Comparison of ENCODE assay signal across 23 cellular contexts in the genomic region with DNA sequence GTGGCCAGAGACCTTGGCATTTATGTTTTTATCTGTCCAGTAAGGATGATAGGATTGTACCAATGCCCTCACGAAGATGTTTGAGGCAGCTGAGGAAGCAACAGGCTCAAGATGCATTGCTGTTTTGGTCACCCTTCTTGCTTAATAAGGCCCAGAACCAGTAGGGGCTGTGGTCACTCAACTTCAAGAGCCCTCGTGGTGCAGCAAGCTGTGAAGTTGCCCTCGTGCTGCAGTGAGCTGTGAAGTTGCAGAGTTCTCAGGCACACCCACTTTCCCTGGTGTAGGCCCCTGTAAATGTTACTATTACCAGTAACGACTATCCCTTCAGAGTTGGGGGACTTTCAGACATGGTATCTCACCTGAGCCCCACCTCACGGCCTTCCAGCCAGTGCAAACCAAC.
DNase-seq lines count a peak whose midpoint lies in the region; ATAC-seq and TF ChIP-seq lines count a peak whose summit lies in the region.
"Had no signal": no experiment of that assay in that cellular context is flagged by ENCODE, and none has a peak within 500 bp of the region (broad histone marks: within the 10 kb centered on the region; RNA-seq: fewer than 3 reads in every experiment).

No MANE protein-coding gene starts in this region.

- no peak for TF ChIP-seq POLR2A in right lobe of liver (IDR thresholded peaks at IDR 0.05)

- H2AK5ac ChIP-seq in mesendoderm (ENCODE audit: low read length): peak overlapping the region; percentile 34
- peak overlapping the region; percentile 98 for H2AK5ac ChIP-seq in trophoblast cell (ENCODE audit: low read length)

- H3K9me3 ChIP-seq in trophoblast cell (ENCODE audit: insufficient read depth, low read depth, low read length) (no peaks in the 10 kb centered on the region), right lobe of liver (no peaks in the 10 kb centered on the region)
- H3K9me3 ChIP-seq: A549, BE2C had no signal

- H3K4ac ChIP-seq in mesendoderm (ENCODE audit: low read depth, low read length) (no peak overlapping the region), trophoblast cell (ENCODE audit: low read depth, low read length) (peak overlapping the region; percentile 93)

- H3K27me3 ChIP-seq in mesendoderm (ENCODE audit: insufficient read depth, low read length, poor library complexity) (no peaks in the 10 kb centered on the region), trophoblast cell (ENCODE audit: insufficient read depth, low read length) (no peaks in the 10 kb centered on the region), right lobe of liver (no peaks in the 10 kb centered on the region)
- H3K27me3 ChIP-seq: BE2C; BLaER1 treated with 17β-estradiol and CSF1 and Interleukin-3, amounts not matched to agents 10 nM and 100 nM had no signal

- peak overlapping the region; percentile 95 for H3K14ac ChIP-seq in trophoblast cell (ENCODE audit: low read length)

- H3K4me3 ChIP-seq in mesendoderm (ENCODE audit: low read length) (no peak overlapping the region), trophoblast cell (ENCODE audit: low read depth, low read length) (no peak overlapping the region), right lobe of liver (no peak overlapping the region)
- H3K4me3 ChIP-seq: A549; BLaER1 treated with 17β-estradiol and CSF1 and Interleukin-3, amounts not matched to agents 10 nM and 100 nM; GM12878 had no signal

- H3K36me3 ChIP-seq in mesendoderm (ENCODE audit: control insufficient read depth, insufficient read depth, low read length) (no peaks in the 10 kb centered on the region), trophoblast cell (ENCODE audit: control insufficient read depth in 1 of 2, insufficient read depth in 2 of 2, low read length in 2 of 2) (peaks cover 0 to 3% of the 10 kb centered on the region in 2 experiments), right lobe of liver (no peaks in the 10 kb centered on the region)
- H3K36me3 ChIP-seq: BE2C; BLaER1 treated with 17β-estradiol and CSF1 and Interleukin-3, amounts not matched to agents 10 nM and 100 nM had no signal

- H4K8ac ChIP-seq in mesendoderm (ENCODE audit: low read depth, low read length): no peak overlapping the region
- peak overlapping the region; percentile 71 for H4K8ac ChIP-seq in trophoblast cell (ENCODE audit: low read depth, low read length)

- H3K4me2 ChIP-seq in mesendoderm (ENCODE audit: low read length) (no peak overlapping the region), trophoblast cell (ENCODE audit: low read length) (no peak overlapping the region)
- H3K4me2 ChIP-seq: A549; BLaER1 treated with 17β-estradiol and CSF1 and Interleukin-3, amounts not matched to agents 10 nM and 100 nM had no signal

- DNase-seq in mesendoderm (no peak), trophoblast cell (no peak), right lobe of liver (no peak), SW 1271 (lab: John Stamatoyannopoulos, UW) (no peak)
- DNase-seq: 8988T; ACHN; AML-193; BE2C; CD4-positive, alpha-beta T cell; CD8-positive, alpha-beta memory T cell; DMS 273 treated with DMSO at 0.1 percent for 48 hours; DMS79; EL; GDM1; GOT3; H7; HCEC 1CT had no signal

- H4K5ac ChIP-seq in mesendoderm (ENCODE audit: low read length): no peak overlapping the region

- H3K23ac ChIP-seq in mesendoderm (ENCODE audit: low read length): no peak overlapping the region
- H3K23ac ChIP-seq in trophoblast cell (ENCODE audit: low read length): no peak overlapping the region

- H3K27me3 Mint-ChIP-seq in brain: peaks cover 13% of the 10 kb centered on the region
- H3K27me3 Mint-ChIP-seq: CD4-positive, alpha-beta T cell had no signal

- H3K9me3 Mint-ChIP-seq in brain: peaks cover 0 to 4% (median 0%) of the 10 kb centered on the region in 5 experiments
- H3K9me3 Mint-ChIP-seq: CD4-positive, alpha-beta T cell; CD8-positive, alpha-beta memory T cell had no signal

- H2BK5ac ChIP-seq in mesendoderm (ENCODE audit: low read length) (peak overlapping the region; percentile 37), trophoblast cell (ENCODE audit: low read depth, low read length, poor library complexity) (peak overlapping the region; percentile 85)

- no peak overlapping the region for H2BK120ac ChIP-seq in mesendoderm (ENCODE audit: low read depth, low read length)
- peak overlapping the region; percentile 97 for H2BK120ac ChIP-seq in trophoblast cell (ENCODE audit: insufficient read depth, low read length, poor library complexity)

- H3K4me3 Mint-ChIP-seq in brain: no peak overlapping the region
- H3K4me3 Mint-ChIP-seq: CD14-positive monocyte; CD4-positive, alpha-beta T cell; CD8-positive, alpha-beta memory T cell had no signal

- H2BK15ac ChIP-seq in mesendoderm (replicated peaks; ENCODE audit: low read depth): no peak overlapping the region

- peak overlapping the region; percentile 99 for H2BK12ac ChIP-seq in trophoblast cell (ENCODE audit: low read length)

- peak overlapping the region in 3 of 5 experiments; percentile 39 to 91 (median 78) for H3K27ac Mint-ChIP-seq in brain
- H3K27ac Mint-ChIP-seq: CD14-positive monocyte; CD4-positive, alpha-beta T cell; CD8-positive, alpha-beta memory T cell had no signal

- H3K9ac ChIP-seq in mesendoderm (ENCODE audit: low read length) (no peak overlapping the region), trophoblast cell (ENCODE audit: low read length) (no peak overlapping the region)
- H3K9ac ChIP-seq: BLaER1 treated with 17β-estradiol and CSF1 and Interleukin-3, amounts not matched to agents 10 nM and 100 nM had no signal

- H3K18ac ChIP-seq in mesendoderm (ENCODE audit: low read length) (no peak overlapping the region), trophoblast cell (ENCODE audit: low read length) (peak overlapping the region; percentile 70)

- peak overlapping the region; percentile 45 for H3K56ac ChIP-seq in mesendoderm (ENCODE audit: low read length)

- H3K79me2 ChIP-seq in mesendoderm (ENCODE audit: control insufficient read depth, insufficient read depth, low read length) (no peaks in the 10 kb centered on the region), trophoblast cell (ENCODE audit: control insufficient read depth, insufficient read depth, low read length, poor library complexity) (peaks cover 5% of the 10 kb centered on the region)

- TF ChIP-seq CTCF in brain (conservative IDR thresholded peaks at IDR 0.05) (no peak), right lobe of liver (IDR thresholded peaks at IDR 0.05) (no peak)

- H3K27ac ChIP-seq in mesendoderm (ENCODE audit: low read depth, low read length): no peak overlapping the region
- no peak overlapping the region for H3K27ac ChIP-seq in trophoblast cell (ENCODE audit: low read depth, low read length)
- H3K27ac ChIP-seq in right lobe of liver: no peak overlapping the region
- H3K27ac ChIP-seq: A549; BLaER1 treated with 17β-estradiol and CSF1 and Interleukin-3, amounts not matched to agents 10 nM and 100 nM had no signal

- ATAC-seq in right lobe of liver: no peak
- ATAC-seq in HG03097 (IDR thresholded peaks at IDR 0.05; ENCODE audit: low FRiP score, unreplicated experiment): no peak
- ATAC-seq: A549, GM12878 had no signal

- H3K4me1 Mint-ChIP-seq in brain: peaks cover 36% of the 10 kb centered on the region
- H3K4me1 Mint-ChIP-seq: CD14-positive monocyte; CD8-positive, alpha-beta memory T cell had no signal

- H3K36me3 Mint-ChIP-seq in brain: no peaks in the 10 kb centered on the region
- H3K36me3 Mint-ChIP-seq: CD14-positive monocyte; CD8-positive, alpha-beta memory T cell had no signal

- peak overlapping the region; percentile 74 for H2AFZ ChIP-seq in trophoblast cell (ENCODE audit: insufficient read depth, low read length, poor library complexity)

- WGBS in mesendoderm (ENCODE audit: extremely low coverage, insufficient coverage, low lambda C conversion rate): no CpG with 5 or more reads among the region's 5 CpGs
- no CpG with 5 or more reads among the region's 5 CpGs for WGBS in trophoblast cell (ENCODE audit: extremely low coverage, insufficient coverage, insufficient read length)
- WGBS in right lobe of liver (ENCODE audit: insufficient coverage, low coverage, low lambda C conversion rate, missing lambda C conversion rate): 40% methylated on average over 1 of the region's 5 CpGs

- peak overlapping the region; percentile 98 for H4K91ac ChIP-seq in trophoblast cell (ENCODE audit: low read depth, low read length)

- H3K4me1 ChIP-seq in mesendoderm (ENCODE audit: control insufficient read depth, low read depth, low read length): peaks cover 8% of the 10 kb centered on the region
- peaks cover 8 to 18% of the 10 kb centered on the region in 2 experiments for H3K4me1 ChIP-seq in trophoblast cell (ENCODE audit: control insufficient read depth in 1 of 2, insufficient read depth in 2 of 2, low read length in 2 of 2)
- no peaks in the 10 kb centered on the region for H3K4me1 ChIP-seq in right lobe of liver
- H3K4me1 ChIP-seq: A549, BE2C had no signal

- intact Hi-C loops in right lobe of liver (cut with DNase I): no loop called here

- peak overlapping the region; percentile 40 for H4K12ac ChIP-seq in trophoblast cell (ENCODE audit: low read depth, low read length)

- H3K79me1 ChIP-seq in mesendoderm (ENCODE audit: low read length) (no peaks in the 10 kb centered on the region), trophoblast cell (ENCODE audit: low read length) (peaks cover 48% of the 10 kb centered on the region)
